9 cellular contexts compared by ENCODE assay signal in the genomic region with DNA sequence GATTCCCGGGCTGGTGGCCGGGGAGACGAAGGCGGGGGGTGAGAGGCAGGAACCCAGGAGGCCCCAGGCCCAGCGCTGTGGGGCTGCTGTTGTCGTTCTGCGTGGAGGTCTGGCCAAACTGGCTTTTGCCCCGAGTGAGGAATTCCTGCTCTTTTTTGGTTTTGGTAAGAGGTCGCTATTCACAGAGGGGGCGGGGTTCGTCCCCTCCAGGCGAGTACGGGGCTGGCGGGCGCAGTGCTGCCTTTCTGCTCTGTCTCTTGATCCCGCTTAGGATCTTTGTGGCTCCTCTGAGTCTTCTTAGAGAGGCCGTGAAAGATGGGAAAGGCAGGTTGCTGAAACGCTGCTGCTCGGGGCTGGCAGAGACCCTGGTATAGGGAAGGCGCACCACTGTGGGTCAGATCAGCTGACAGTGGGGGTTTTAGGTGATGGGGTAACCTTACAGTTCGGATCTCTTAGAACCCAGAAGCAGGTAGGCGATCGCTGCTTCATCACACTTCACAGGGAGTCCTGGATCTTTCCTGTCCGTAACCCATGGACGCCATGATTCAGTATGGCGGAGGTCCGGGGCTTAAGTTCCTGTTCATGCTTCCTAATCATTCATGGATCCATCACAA.
DNase-seq lines count a peak whose midpoint lies in the region; ATAC-seq and TF ChIP-seq lines count a peak whose summit lies in the region.
"Had no signal": no experiment of that assay in that cellular context is flagged by ENCODE, and none has a peak within 500 bp of the region (broad histone marks: within the 10 kb centered on the region; RNA-seq: fewer than 3 reads in every experiment).

No MANE protein-coding gene starts in this region.

- H3K4me2 ChIP-seq in skeletal muscle satellite cell (ENCODE audit: low read length): peak overlapping the region; percentile 82

- TF ChIP-seq CTCF in GM12865 (IDR thresholded peaks at IDR 0.05; ENCODE audit: insufficient read depth, low read depth, low read length, missing control alignments): no peak
- no peak for TF ChIP-seq CTCF in foreskin keratinocyte (conservative IDR thresholded peaks at IDR 0.05)

- H3K4me3 ChIP-seq in GM12865 (ENCODE audit: low read depth, low read length): peak overlapping the region; percentile 31
- H3K4me3 ChIP-seq in skeletal muscle satellite cell (ENCODE audit: low read length): no peak overlapping the region

- H3K27me3 ChIP-seq in foreskin keratinocyte (no peaks in the 10 kb centered on the region), skeletal muscle satellite cell (ENCODE audit: control insufficient read depth, insufficient read depth, low read length) (peaks cover 32% of the 10 kb centered on the region)

- H3K27ac Mint-ChIP-seq in T-helper 17 cell: peak overlapping the region; percentile 85

- H3K4me1 Mint-ChIP-seq in T-helper 17 cell: peaks cover 19% of the 10 kb centered on the region

- H3K9ac ChIP-seq in skeletal muscle satellite cell (ENCODE audit: low read depth, low read length): no peak overlapping the region

- peak overlapping the region; percentile 46 for H3K27ac ChIP-seq in foreskin keratinocyte

- DNase-seq in GM12865 (ENCODE audit: low read depth) (no peak), T-helper 17 cell (no peak), foreskin keratinocyte (no peak), kidney glomerular epithelial cell (lab: John Stamatoyannopoulos, UW) (no peak), OCI-M1 (lab: John Stamatoyannopoulos, UW) (no peak), NOMO-1 treated with dmso at 0.1 percent for 144 hours (lab: John Stamatoyannopoulos, UW; ENCODE audit: unreplicated experiment) (no peak)
- DNase-seq: NCI-H2081 treated with DMSO at 0.1 percent for 48 hours had no signal

- H3K4me1 ChIP-seq in foreskin keratinocyte (no peaks in the 10 kb centered on the region), skeletal muscle satellite cell (ENCODE audit: control insufficient read depth, insufficient read depth, low read length) (peaks cover 7% of the 10 kb centered on the region)

- H3K9me3 ChIP-seq in T-helper 17 cell (ENCODE audit: control insufficient read depth, low read length, poor library complexity, severe bottlenecking) (no peaks in the 10 kb centered on the region), skeletal muscle satellite cell (replicated peaks; ENCODE audit: low read length) (no peaks in the 10 kb centered on the region)

- no peaks in the 10 kb centered on the region for H3K36me3 ChIP-seq in skeletal muscle satellite cell (ENCODE audit: insufficient read depth, low read length)

- H3K36me3 Mint-ChIP-seq in T-helper 17 cell (ENCODE audit: low read depth): peaks cover 2% of the 10 kb centered on the region

- peak overlapping the region; percentile 95 for H3K4me3 Mint-ChIP-seq in T-helper 17 cell

- ATAC-seq in T-helper 17 cell: no peak
- ATAC-seq in foreskin keratinocyte: no peak
- ATAC-seq in HG02571 (IDR thresholded peaks at IDR 0.05; ENCODE audit: unreplicated experiment): no peak

- no peaks in the 10 kb centered on the region for H3K27me3 Mint-ChIP-seq in T-helper 17 cell
